In genomic region chr16:30842971-30843370, GRCh38 we compare ENCODE assay signal across 38 cellular contexts.
"Had no signal": no experiment of that assay in that cellular context is flagged by ENCODE, and none has a peak within 500 bp of the region (broad histone marks: within the 10 kb centered on the region; RNA-seq: fewer than 3 reads in every experiment).

No MANE protein-coding gene starts in this region.

- H3K9me3 Mint-ChIP-seq: activated naive CD4-positive, alpha-beta T cell treated with anti-CD3 and anti-CD28 coated beads for 36 hours; activated naive CD4-positive, alpha-beta T cell treated with anti-CD3 and anti-CD28 coated beads, Interleukin-2, amount 10 ng/mL, durations not matched to agents 7 days and 5 days; activated naive CD4-positive, alpha-beta T cell treated with anti-CD3 and anti-CD28 coated beads, Interleukin-2, amount 50 U/mL, for 72 hours; activated naive CD8-positive, alpha-beta T cell treated with anti-CD3 and anti-CD28 coated beads for 36 hours; activated naive CD8-positive, alpha-beta T cell treated with anti-CD3 and anti-CD28 coated beads, Interleukin-2, amount 10 ng/mL, durations not matched to agents 7 days and 5 days; activated naive CD8-positive, alpha-beta T cell treated with anti-CD3 and anti-CD28 coated beads, Interleukin-2, amount 50 U/mL, for 24 hours; activated T-cell treated with anti-CD3 and anti-CD28 coated beads, Interleukin-2, amount 50 U/mL, for 24 hours; activated T-cell treated with anti-CD3 and anti-CD28 coated beads, Interleukin-2, amount 50 U/mL, for 4 hours; activated T-cell treated with anti-CD3 and anti-CD28 coated beads, Interleukin-2, amount 50 U/mL, for 72 hours; activated T-helper 1 cell treated with anti-CD3 and anti-CD28 coated beads, Interleukin-12 subunit alpha, Interleukin-12 subunit beta, Interleukin-2, Interleukin-4 antibody, amounts not matched to agents 30 ng/mL and 10 ng/mL and 1 ng/mL, durations not matched to agents 14 hours and 24 hours and 36 hours; activated T-helper 17 cell treated with anti-CD3 and anti-CD28 coated beads, Interleukin-2, amount 50 U/mL, for 72 hours; activated T-helper 2 cell treated with anti-CD3 and anti-CD28 coated beads, Interferon-gamma antibody, Interleukin-2, Interleukin-4, amounts not matched to agents 10 μg/mL and 5 μg/mL and 100 μg/mL, durations not matched to agents 14 hours and 24 hours and 36 hours; central memory CD8-positive, alpha-beta T cell had no signal

- H3K9me3 ChIP-seq: adrenal gland, ascending aorta, body of pancreas, breast epithelium had no signal

- H3K27me3 Mint-ChIP-seq: activated naive CD8-positive, alpha-beta T cell; activated naive CD8-positive, alpha-beta T cell treated with anti-CD3 and anti-CD28 coated beads for 36 hours; activated T-cell treated with anti-CD3 and anti-CD28 coated beads, Interleukin-2, amount 50 U/mL, for 24 hours; activated T-helper 17 cell treated with anti-CD3 and anti-CD28 coated beads, Interleukin-2, amount 50 U/mL, for 72 hours; brain; central memory CD8-positive, alpha-beta T cell had no signal

- FAIRE-seq: bronchial epithelial cell had no signal

- H3K4me1 ChIP-seq: breast epithelium had no signal

- H3K27ac Mint-ChIP-seq: activated naive CD4-positive, alpha-beta T cell treated with anti-CD3 and anti-CD28 coated beads for 36 hours; activated naive CD4-positive, alpha-beta T cell treated with anti-CD3 and anti-CD28 coated beads, Interleukin-2, amount 10 ng/mL, durations not matched to agents 7 days and 5 days; activated naive CD8-positive, alpha-beta T cell; activated naive CD8-positive, alpha-beta T cell treated with anti-CD3 and anti-CD28 coated beads for 36 hours; activated naive CD8-positive, alpha-beta T cell treated with anti-CD3 and anti-CD28 coated beads, Interleukin-2, amount 10 ng/mL, durations not matched to agents 7 days and 5 days; activated naive CD8-positive, alpha-beta T cell treated with anti-CD3 and anti-CD28 coated beads, Interleukin-2, amount 50 U/mL, for 24 hours; activated T-cell treated with anti-CD3 and anti-CD28 coated beads, Interleukin-2, amount 50 U/mL, for 24 hours; activated T-cell treated with anti-CD3 and anti-CD28 coated beads, Interleukin-2, amount 50 U/mL, for 72 hours; activated T-helper 1 cell treated with anti-CD3 and anti-CD28 coated beads, Interleukin-12 subunit alpha, Interleukin-12 subunit beta, Interleukin-2, Interleukin-4 antibody, amounts not matched to agents 30 ng/mL and 10 ng/mL and 1 ng/mL, durations not matched to agents 14 hours and 24 hours and 36 hours; activated T-helper 17 cell treated with anti-CD3 and anti-CD28 coated beads, Interleukin-2, amount 50 U/mL, for 72 hours; activated T-helper 2 cell treated with anti-CD3 and anti-CD28 coated beads, Interferon-gamma antibody, Interleukin-2, Interleukin-4, amounts not matched to agents 10 μg/mL and 5 μg/mL and 100 μg/mL, durations not matched to agents 14 hours and 24 hours and 36 hours; brain had no signal

- H3K4me3 Mint-ChIP-seq: activated naive CD4-positive, alpha-beta T cell treated with anti-CD3 and anti-CD28 coated beads for 36 hours; activated naive CD4-positive, alpha-beta T cell treated with anti-CD3 and anti-CD28 coated beads, Interleukin-2, amount 10 ng/mL, durations not matched to agents 7 days and 5 days; activated naive CD8-positive, alpha-beta T cell; activated naive CD8-positive, alpha-beta T cell treated with anti-CD3 and anti-CD28 coated beads for 36 hours; activated naive CD8-positive, alpha-beta T cell treated with anti-CD3 and anti-CD28 coated beads, Interleukin-2, amount 10 ng/mL, durations not matched to agents 7 days and 5 days; activated naive CD8-positive, alpha-beta T cell treated with anti-CD3 and anti-CD28 coated beads, Interleukin-2, amount 50 U/mL, for 24 hours; activated T-cell treated with anti-CD3 and anti-CD28 coated beads, Interleukin-2, amount 50 U/mL, for 24 hours; activated T-cell treated with anti-CD3 and anti-CD28 coated beads, Interleukin-2, amount 50 U/mL, for 4 hours; activated T-cell treated with anti-CD3 and anti-CD28 coated beads, Interleukin-2, amount 50 U/mL, for 72 hours; activated T-helper 1 cell treated with anti-CD3 and anti-CD28 coated beads, Interleukin-12 subunit alpha, Interleukin-12 subunit beta, Interleukin-2, Interleukin-4 antibody, amounts not matched to agents 30 ng/mL and 10 ng/mL and 1 ng/mL, durations not matched to agents 14 hours and 24 hours and 36 hours; activated T-helper 17 cell treated with anti-CD3 and anti-CD28 coated beads, Interleukin-2, amount 50 U/mL, for 72 hours; brain; central memory CD8-positive, alpha-beta T cell had no signal

- H3K36me3 Mint-ChIP-seq: activated naive CD4-positive, alpha-beta T cell treated with anti-CD3 and anti-CD28 coated beads, Interleukin-2, amount 10 ng/mL, durations not matched to agents 7 days and 5 days; activated naive CD4-positive, alpha-beta T cell treated with anti-CD3 and anti-CD28 coated beads, Interleukin-2, amount 50 U/mL, for 72 hours; activated naive CD8-positive, alpha-beta T cell; activated naive CD8-positive, alpha-beta T cell treated with anti-CD3 and anti-CD28 coated beads for 36 hours; activated naive CD8-positive, alpha-beta T cell treated with anti-CD3 and anti-CD28 coated beads, Interleukin-2, amount 10 ng/mL, durations not matched to agents 7 days and 5 days had no signal

- H3K27me3 ChIP-seq: adrenal gland, ascending aorta, body of pancreas, brain microvascular endothelial cell, breast epithelium, cardiac muscle cell had no signal

- DNase-seq: activated effector memory CD4-positive, alpha-beta T cell treated with anti-CD3 and anti-CD28 coated beads, Interleukin-2, amount 50 U/mL, for 16 hours; activated effector memory CD4-positive, alpha-beta T cell treated with Interleukin-2 at 50 U/mL for 16 hours; activated gamma-delta T cell; activated gamma-delta T cell treated with Interleukin-2 at 50 U/mL for 16 hours; activated naive CD4-positive, alpha-beta T cell treated with anti-CD3 and anti-CD28 coated beads for 36 hours; activated naive CD4-positive, alpha-beta T cell treated with anti-CD3 and anti-CD28 coated beads, Interleukin-2, amount 10 ng/mL, durations not matched to agents 7 days and 5 days; activated naive CD4-positive, alpha-beta T cell treated with anti-CD3 and anti-CD28 coated beads, Interleukin-2, amount 50 U/mL, for 16 hours; activated naive CD4-positive, alpha-beta T cell treated with Interleukin-2 at 50 U/mL for 16 hours; activated naive CD8-positive, alpha-beta T cell treated with anti-CD3 and anti-CD28 coated beads for 36 hours; activated naive CD8-positive, alpha-beta T cell treated with anti-CD3 and anti-CD28 coated beads, Interleukin-2, amount 10 ng/mL, durations not matched to agents 7 days and 5 days; activated naive CD8-positive, alpha-beta T cell treated with anti-CD3 and anti-CD28 coated beads, Interleukin-2, amount 50 U/mL, for 24 hours; activated T-cell treated with anti-CD3 and anti-CD28 coated beads for 4 hours; activated T-cell treated with anti-CD3 and anti-CD28 coated beads, Interleukin-2, amount 50 U/mL, for 1 hour; activated T-cell treated with anti-CD3 and anti-CD28 coated beads, Interleukin-2, amount 50 U/mL, for 24 hours; activated T-cell treated with anti-CD3 and anti-CD28 coated beads, Interleukin-2, amount 50 U/mL, for 4 hours; activated T-cell treated with anti-CD3 and anti-CD28 coated beads, Interleukin-2, amount 50 U/mL, for 48 hours; activated T-cell treated with anti-CD3 and anti-CD28 coated beads, Interleukin-2, amount 50 U/mL, for 72 hours; adrenal gland; amniotic stem cell; amygdala; anterior cingulate cortex; aorta; body of pancreas; brain microvascular endothelial cell; caudate nucleus; central memory CD4-positive, alpha-beta T cell; cerebellar nuclear complex had no signal

- H3K4me1 Mint-ChIP-seq: brain had no signal

- H3K27ac ChIP-seq: adrenal gland, ascending aorta, body of pancreas, brain microvascular endothelial cell, breast epithelium, cardiac muscle cell had no signal

- ATAC-seq: activated naive CD4-positive, alpha-beta T cell treated with anti-CD3 and anti-CD28 coated beads, Interleukin-2, amount 50 U/mL, for 72 hours; activated naive CD8-positive, alpha-beta T cell treated with anti-CD3 and anti-CD28 coated beads, Interleukin-2, amount 50 U/mL, for 24 hours; activated T-cell treated with anti-CD3 and anti-CD28 coated beads, Interleukin-2, amount 50 U/mL, for 4 hours; activated T-cell treated with anti-CD3 and anti-CD28 coated beads, Interleukin-2, amount 50 U/mL, for 72 hours; activated T-helper 17 cell treated with anti-CD3 and anti-CD28 coated beads, Interleukin-2, amount 50 U/mL, for 72 hours; body of pancreas had no signal

- H3K4me3 ChIP-seq: adrenal gland, ascending aorta, body of pancreas, breast epithelium, cardiac muscle cell had no signal

- H3K36me3 ChIP-seq: adrenal gland, ascending aorta, brain microvascular endothelial cell, breast epithelium, cardiac muscle cell had no signal
